11 cellular contexts compared by ENCODE assay signal in the genomic region with DNA sequence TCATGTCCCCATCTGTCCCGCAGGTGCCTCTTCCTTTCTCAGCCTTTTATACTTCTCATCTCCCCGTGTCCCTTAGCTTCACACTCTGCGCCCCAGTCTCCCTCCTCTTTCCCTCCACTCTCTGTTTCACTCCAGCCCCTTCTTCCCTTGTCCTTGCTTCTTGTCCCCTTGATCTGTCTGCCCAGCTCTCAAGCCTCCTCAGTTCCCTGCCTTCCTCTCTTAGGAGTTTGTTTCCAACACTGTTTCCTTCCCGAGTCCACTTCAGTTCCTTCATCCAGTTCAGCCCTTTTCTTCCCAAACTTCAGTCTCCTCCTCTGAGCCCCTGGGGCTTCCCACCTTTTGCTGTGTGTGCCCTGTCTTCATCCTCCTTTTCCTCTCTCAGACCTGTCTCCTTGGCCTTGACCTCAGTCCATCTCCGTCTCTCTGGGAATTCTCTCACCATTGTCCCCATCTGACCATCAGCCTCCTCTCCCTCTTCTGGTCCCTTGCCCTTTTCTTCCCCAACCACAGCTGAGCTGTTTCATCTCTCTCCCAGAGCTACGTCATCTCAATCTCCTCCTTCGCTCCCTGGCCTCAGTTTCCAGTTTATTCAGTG. TPM values are rescaled to one million over a fixed set of nuclear protein-coding genes. Genes with fewer than 3 reads are reported as not detected.
DNase-seq lines count a peak whose midpoint lies in the region; ATAC-seq and TF ChIP-seq lines count a peak whose summit lies in the region.
"Had no signal": no experiment of that assay in that cellular context is flagged by ENCODE, and none has a peak within 500 bp of the region (broad histone marks: within the 10 kb centered on the region; RNA-seq: fewer than 3 reads in every experiment).

No MANE protein-coding gene starts in this region.

- peak overlapping the region; percentile 86 for H2AK9ac ChIP-seq in IMR-90 (replicated peaks; ENCODE audit: low read depth, low read length, poor library complexity)

- ATAC-seq in IMR-90 (ENCODE audit: low read depth) (no peak), HG03432 (IDR thresholded peaks at IDR 0.05; ENCODE audit: unreplicated experiment) (no peak), GM19351 (IDR thresholded peaks at IDR 0.05; ENCODE audit: unreplicated experiment) (no peak)

- peak overlapping the region; percentile 90 for H2AFZ ChIP-seq in IMR-90 (replicated peaks; ENCODE audit: low read length, poor library complexity)

- H3K36me3 Mint-ChIP-seq in osteocyte (ENCODE audit: unreplicated experiment): no peaks in the 10 kb centered on the region

- no peaks in the 10 kb centered on the region for H3K9me3 Mint-ChIP-seq in osteocyte (ENCODE audit: unreplicated experiment)

- in situ Hi-C loops in IMR-90 (cut with MboI; ENCODE audit: low sequenced_read_pairs): no loop called here

- H4K5ac ChIP-seq in IMR-90 (ENCODE audit: low read depth, low read length): peak overlapping the region; percentile 51

- dilution Hi-C loops in IMR-90 (cut with HindIII; ENCODE audit: low sequenced_read_pairs, unreplicated experiment): no loop called here

- H3K4me3 ChIP-seq in AG04450 (ENCODE audit: low read depth, low read length) (no peak overlapping the region), IMR-90 (ENCODE audit: insufficient read depth, low read depth, low read length) (no peak overlapping the region)

- peak overlapping the region; percentile 92 for H3K4ac ChIP-seq in IMR-90 (ENCODE audit: low read depth, low read length)

- peak overlapping the region; percentile 89 for H2BK120ac ChIP-seq in IMR-90 (ENCODE audit: low read depth, low read length)

- H3K9me3 ChIP-seq in AG04450 (ENCODE audit: control insufficient read depth, insufficient read depth, low read length): no peaks in the 10 kb centered on the region; the same call in 1 of the 2 replicates
- no peaks in the 10 kb centered on the region for H3K9me3 ChIP-seq in IMR-90 (ENCODE audit: control insufficient read depth, insufficient read depth, low read length)

- no peak for DNase-seq in AG04450 (ENCODE audit: low read depth, low spot score)
- no peak for DNase-seq in IMR-90
- no peak for DNase-seq in epithelial cell of prostate (ENCODE audit: low read depth, low spot score)
- no peak for DNase-seq in osteocyte (ENCODE audit: extremely low spot score, unreplicated experiment)
- DNase-seq in AG20443 (ENCODE audit: low spot score): no peak
- no peak for DNase-seq in NCI-H748 (lab: John Stamatoyannopoulos, UW; ENCODE audit: unreplicated experiment)
- DNase-seq: activated CD8-positive, alpha-beta memory T cell treated with anti-CD3 and anti-CD28 coated beads for 24 hours; KG1 had no signal

- H3K14ac ChIP-seq in IMR-90 (replicated peaks; ENCODE audit: low read depth, low read length): peak overlapping the region; percentile 82

- no peak overlapping the region for H3K4me2 ChIP-seq in IMR-90 (ENCODE audit: low read depth, low read length)

- H4K91ac ChIP-seq in IMR-90 (ENCODE audit: insufficient read depth, low read depth, low read length): peak overlapping the region; percentile 91

- peak overlapping the region; percentile 53 for H3K23ac ChIP-seq in IMR-90 (ENCODE audit: low read depth, low read length)

- H3K27ac Mint-ChIP-seq in osteocyte (ENCODE audit: unreplicated experiment): peak overlapping the region; percentile 92

- POLR2A ChIA-PET in AG04450 (lab: Yijun Ruan, JAX) (interaction anchor here (0.6 to 1.3 kb wide), 2 partner anchors 20 to 137 kb away, joined by 3 to 4 read pairs; partner anchors contain the start of gene IER3), IMR-90 (lab: Charles Lee; ENCODE audit: unreplicated experiment) (interaction anchor here (0.5 kb wide), 1 partner anchor 27 kb away, joined by 4 read pairs; no protein-coding TSS in a partner anchor)

- peak overlapping the region; percentile 95 for H2AK5ac ChIP-seq in IMR-90 (ENCODE audit: low read depth, low read length)

- no peaks in the 10 kb centered on the region for H3K36me3 ChIP-seq in IMR-90 (ENCODE audit: control insufficient read depth, insufficient read depth, low read length)

- no peak overlapping the region for H3K4me3 Mint-ChIP-seq in osteocyte (ENCODE audit: unreplicated experiment)

- no peak overlapping the region for H3K56ac ChIP-seq in IMR-90 (ENCODE audit: extremely low read depth, insufficient read depth, low read length)

- H2BK5ac ChIP-seq in IMR-90 (ENCODE audit: low read depth, low read length, poor library complexity, severe bottlenecking): peak overlapping the region; percentile 44

- H3K9ac ChIP-seq in IMR-90 (ENCODE audit: low read depth, low read length): no peak overlapping the region; the same call in 1 of the 2 replicates

- no peak for TF ChIP-seq RAD21 in IMR-90 (IDR thresholded peaks at IDR 0.05; ENCODE audit: low read length)

- BruUV-seq in IMR-90 (replicated peaks; lab: Mats Ljungman, UMichigan): no TSS peak

- peak overlapping the region; percentile 71 to 85 for H4K8ac ChIP-seq in IMR-90 (ENCODE audit: low read depth in 2 of 2, low read length in 2 of 2)

- H3K27me3 ChIP-seq in AG04450 (ENCODE audit: control insufficient read depth, insufficient read depth, low read length) (no peaks in the 10 kb centered on the region), IMR-90 (ENCODE audit: control insufficient read depth, insufficient read depth, low read length) (no peaks in the 10 kb centered on the region)

- CTCF ChIA-PET in AG04450 (lab: Charles Lee): interaction anchor here (0.5 to 3.6 kb wide), 11 partner anchors 33 to 206 kb away, joined by 3 to 19 read pairs (median 6); partner anchors contain the start of gene VARS2
- CTCF ChIA-PET in IMR-90 (lab: Yijun Ruan, JAX): interaction anchor here (1.1 to 1.5 kb wide), 3 partner anchors 37 to 189 kb away, joined by 4 to 5 read pairs (median 4); no protein-coding TSS in a partner anchor

- TF ChIP-seq CTCF in AG04450 (IDR thresholded peaks at IDR 0.05; ENCODE audit: low read depth, low read length) (no peak), IMR-90 (conservative IDR thresholded peaks at IDR 0.05; ENCODE audit: low read depth, low read length) (no peak), osteocyte (IDR thresholded peaks at IDR 0.05) (no peak)

- H3K27ac ChIP-seq in AG04450 (ENCODE audit: low read depth, low read length): peak overlapping the region; percentile 39
- H3K27ac ChIP-seq in IMR-90 (ENCODE audit: insufficient read depth, low read length): peak overlapping the region; percentile 31
- H3K27ac ChIP-seq in epithelial cell of prostate: peak overlapping the region; percentile 99

- H2BK15ac ChIP-seq in IMR-90 (ENCODE audit: low read depth, low read length): peak overlapping the region; percentile 60

- H3K79me1 ChIP-seq in IMR-90 (ENCODE audit: low read depth in 1 of 2, low read length in 2 of 2): peaks cover 16 to 22% of the 10 kb centered on the region in 2 experiments; a peak in 3 of 4 replicates

- 53% methylated on average over 6 of the region's 7 CpGs; no CpG with 5 or more reads in 1 of the 2 experiments for WGBS in IMR-90 (ENCODE audit: extremely low coverage in 2 of 2, insufficient read length in 1 of 2), 2 experiments

- H4K20me1 ChIP-seq in IMR-90 (ENCODE audit: insufficient read depth, low read length): no peaks in the 10 kb centered on the region

- H3K4me1 Mint-ChIP-seq in osteocyte (ENCODE audit: unreplicated experiment): peaks cover 66% of the 10 kb centered on the region

- intact Hi-C loops in IMR-90 (cut with micrococcal nuclease): no loop called here

- no peak for TF ChIP-seq POLR2A in IMR-90 (IDR thresholded peaks at IDR 0.05; ENCODE audit: low read depth, low read length)

- peak overlapping the region; percentile 80; the same call in 1 of the 2 replicates for H2BK20ac ChIP-seq in IMR-90 (ENCODE audit: low read depth, low read length)

- peaks cover 13% of the 10 kb centered on the region for H3K9me1 ChIP-seq in IMR-90 (ENCODE audit: insufficient read depth, low read length)

- peaks cover 36% of the 10 kb centered on the region for H3K4me1 ChIP-seq in IMR-90 (ENCODE audit: control insufficient read depth, insufficient read depth, low read length)

- H3K18ac ChIP-seq in IMR-90 (ENCODE audit: low read depth, low read length): peak overlapping the region; percentile 17

- no peaks in the 10 kb centered on the region for H3K27me3 Mint-ChIP-seq in osteocyte (ENCODE audit: unreplicated experiment)

RNA-seq across cellular contexts. Expression of gene DDR1, which starts 2.8 kb away (rescaled TPM):
- polyA plus RNA-seq in AG04450 (2011; rRNA removed): 9.9 and 13.3 TPM in 2 replicates
- polyA minus RNA-seq in AG04450 (2011; rRNA and poly(A)+ RNA removed): 22.2 and 23.1 TPM in 2 replicates
- total RNA-seq in IMR-90 (2012; rRNA removed): 5.6 and 6.7 TPM in 2 replicates
- polyA plus RNA-seq in IMR-90 (2012; rRNA removed): 17.8 and 19.6 TPM in 2 replicates
- 15.6 and 26.4 TPM in 2 replicates for polyA plus RNA-seq in IMR-90 (2012; cell fraction: cytosol; rRNA removed)
- polyA plus RNA-seq in IMR-90 (2012; cell fraction: nucleus; rRNA removed; ENCODE audit: low replicate concordance): 56.9 and 61.7 TPM in 2 replicates
- total RNA-seq in osteocyte: 130 and 146 TPM in 2 replicates

RNA-seq across cellular contexts. Expression of gene GTF2H4, which starts 26.5 kb away (rescaled TPM):
- polyA plus RNA-seq in AG04450 (2011; rRNA removed) (31.9 and 33.0 TPM in 2 replicates), IMR-90 (2012; rRNA removed) (29.5 and 30.8 TPM in 2 replicates)
- polyA minus RNA-seq in AG04450 (2011; rRNA and poly(A)+ RNA removed): 20.7 and 20.9 TPM in 2 replicates
- total RNA-seq in IMR-90 (2012; rRNA removed) (6.9 and 13.4 TPM in 2 replicates), osteocyte (35.5 and 39.3 TPM in 2 replicates)
- 19.0 and 20.5 TPM in 2 replicates for polyA plus RNA-seq in IMR-90 (2012; cell fraction: cytosol; rRNA removed)
- polyA plus RNA-seq in IMR-90 (2012; cell fraction: nucleus; rRNA removed; ENCODE audit: low replicate concordance): 90.6 and 118 TPM in 2 replicates

RNA-seq across cellular contexts. Expression of gene VARS2, which starts 32.5 kb away (rescaled TPM):
- polyA plus RNA-seq in AG04450 (2011; rRNA removed) (10.3 and 12.2 TPM in 2 replicates), IMR-90 (2012; rRNA removed) (13.3 and 14.0 TPM in 2 replicates)
- polyA minus RNA-seq in AG04450 (2011; rRNA and poly(A)+ RNA removed): 19.5 and 20.0 TPM in 2 replicates
- total RNA-seq in IMR-90 (2012; rRNA removed) (6.9 and 7.2 TPM in 2 replicates), osteocyte (44.0 and 46.4 TPM in 2 replicates)
- 5.5 and 6.7 TPM in 2 replicates for polyA plus RNA-seq in IMR-90 (2012; cell fraction: cytosol; rRNA removed)
- polyA plus RNA-seq in IMR-90 (2012; cell fraction: nucleus; rRNA removed; ENCODE audit: low replicate concordance): 98.4 and 123 TPM in 2 replicates

RNA-seq across cellular contexts. Expression of gene SFTA2, which starts 50.5 kb away (rescaled TPM):
- not detected in 2 replicates for polyA plus RNA-seq in AG04450 (2011; rRNA removed)
- not detected in 2 replicates for polyA minus RNA-seq in AG04450 (2011; rRNA and poly(A)+ RNA removed)
- not detected in 2 replicates for total RNA-seq in IMR-90 (2012; rRNA removed)
- polyA plus RNA-seq in IMR-90 (2012; rRNA removed): not detected in 2 replicates
- not detected in 2 replicates for polyA plus RNA-seq in IMR-90 (2012; cell fraction: cytosol; rRNA removed)
- not detected in 2 replicates for polyA plus RNA-seq in IMR-90 (2012; cell fraction: nucleus; rRNA removed; ENCODE audit: low replicate concordance)
- total RNA-seq in osteocyte: not detected in 2 replicates
- total RNA-seq: cerebellum had no signal

RNA-seq across cellular contexts. Expression of gene MUCL3, which starts 59.3 kb away (rescaled TPM):
- polyA plus RNA-seq in AG04450 (2011; rRNA removed): not detected in 2 replicates
- not detected in 2 replicates for polyA minus RNA-seq in AG04450 (2011; rRNA and poly(A)+ RNA removed)
- total RNA-seq in IMR-90 (2012; rRNA removed): not detected in 2 replicates
- polyA plus RNA-seq in IMR-90 (2012; rRNA removed): not detected in 2 replicates
- not detected in 2 replicates for polyA plus RNA-seq in IMR-90 (2012; cell fraction: cytosol; rRNA removed)
- polyA plus RNA-seq in IMR-90 (2012; cell fraction: nucleus; rRNA removed; ENCODE audit: low replicate concordance): not detected in 2 replicates
- not detected in 2 replicates for total RNA-seq in osteocyte
- total RNA-seq: cerebellum had no signal

Comparison
In these comparisons a context has a peak if more than half of its experiments do, and no peak if none do; other contexts are left out.
1. H3K27ac ChIP-seq: peak in every context shown above with its lines; median percentile 99 in epithelial cell of prostate; 39 in AG04450; 31 in IMR-90.
2. RNA of gene DDR1, which starts 2.8 kb away (total RNA-seq): 130 to 146 TPM in osteocyte; 5.6 to 6.7 TPM in IMR-90; every median in the first group is over 10 times any median in the second.